8 cellular contexts compared by ENCODE assay signal in the genomic region with DNA sequence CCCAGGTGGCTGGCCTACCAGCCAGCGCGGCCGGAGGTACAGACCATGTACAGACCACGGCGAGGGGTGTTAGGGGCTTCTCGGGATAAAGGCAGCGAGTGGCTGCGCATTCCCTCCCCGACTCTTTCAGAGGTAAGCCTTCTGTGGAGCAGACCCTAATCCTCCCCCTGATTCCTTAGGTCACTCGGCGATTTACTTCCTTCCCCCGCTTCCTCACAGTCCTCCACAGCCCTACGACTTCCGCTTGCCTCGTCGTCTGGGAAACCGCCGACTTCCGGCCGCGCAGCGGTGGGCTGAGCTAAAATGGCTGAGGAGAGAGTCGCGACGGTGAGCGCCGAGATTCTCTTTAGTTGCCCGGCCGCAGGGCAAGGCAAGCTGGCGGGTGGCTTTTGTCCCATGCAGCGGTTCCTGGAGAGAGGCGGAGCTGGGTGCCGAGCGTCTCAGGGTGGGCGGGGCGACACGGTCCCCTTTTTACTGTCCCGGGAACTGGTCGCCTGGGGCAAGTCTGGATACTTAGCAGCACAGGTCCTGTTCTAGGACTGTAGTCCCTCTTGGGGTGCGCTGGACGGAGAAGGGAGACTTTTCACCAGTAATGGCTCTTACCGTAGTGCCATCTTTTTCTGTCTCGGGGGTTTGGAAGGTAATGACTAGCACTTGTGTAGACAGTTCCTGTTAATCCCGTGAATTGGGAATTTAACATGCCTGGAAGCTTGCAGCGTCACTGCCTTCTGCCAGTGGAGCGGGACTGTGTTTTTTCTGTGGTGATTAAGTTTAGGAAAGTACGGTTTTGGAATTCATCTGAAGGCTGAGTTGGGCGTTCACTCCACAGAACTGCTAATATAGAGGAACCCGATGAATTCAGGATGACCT. TPM values are rescaled to one million over a fixed set of nuclear protein-coding genes. Genes with fewer than 3 reads are reported as not detected.
DNase-seq lines count a peak whose midpoint lies in the region; ATAC-seq, FAIRE-seq and TF ChIP-seq lines count a peak whose summit lies in the region.

A gene with protein sequence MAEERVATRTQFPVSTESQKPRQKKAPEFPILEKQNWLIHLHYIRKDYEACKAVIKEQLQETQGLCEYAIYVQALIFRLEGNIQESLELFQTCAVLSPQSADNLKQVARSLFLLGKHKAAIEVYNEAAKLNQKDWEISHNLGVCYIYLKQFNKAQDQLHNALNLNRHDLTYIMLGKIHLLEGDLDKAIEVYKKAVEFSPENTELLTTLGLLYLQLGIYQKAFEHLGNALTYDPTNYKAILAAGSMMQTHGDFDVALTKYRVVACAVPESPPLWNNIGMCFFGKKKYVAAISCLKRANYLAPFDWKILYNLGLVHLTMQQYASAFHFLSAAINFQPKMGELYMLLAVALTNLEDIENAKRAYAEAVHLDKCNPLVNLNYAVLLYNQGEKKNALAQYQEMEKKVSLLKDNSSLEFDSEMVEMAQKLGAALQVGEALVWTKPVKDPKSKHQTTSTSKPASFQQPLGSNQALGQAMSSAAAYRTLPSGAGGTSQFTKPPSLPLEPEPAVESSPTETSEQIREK (plus strand): TSS at position 283 of the 870 bp plus-strand sequence. CDS start 21 bp downstream, at position 304.
A gene with protein sequence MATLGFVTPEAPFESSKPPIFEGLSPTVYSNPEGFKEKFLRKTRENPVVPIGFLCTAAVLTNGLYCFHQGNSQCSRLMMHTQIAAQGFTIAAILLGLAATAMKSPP (minus strand): TSS at position 258 of the 870 bp plus-strand sequence. CDS start 9,808 bp downstream, outside the sequence.

- peaks cover 7% of the 10 kb centered on the region for H3K4me1 ChIP-seq in HAP-1
- H3K4me1 ChIP-seq in pancreas: peaks cover 0 to 4% (median 0%) of the 10 kb centered on the region in 3 donors
- peaks cover 3 to 21% (median 9%) of the 10 kb centered on the region in 4 donors for H3K4me1 ChIP-seq in transverse colon

- H3K9me3 ChIP-seq in HAP-1: no peaks in the 10 kb centered on the region
- H3K9me3 ChIP-seq in pancreas: no peaks in the 10 kb centered on the region
- no peaks in the 10 kb centered on the region for H3K9me3 ChIP-seq in transverse colon

- intact Hi-C loops in pancreas (cut with DNase I) (no loop called here), transverse colon (cut with DNase I; ENCODE audit: low total_unique reads) (no loop called here)

- peak; percentile 79 for TF ChIP-seq POLR2A in transverse colon (IDR thresholded peaks at IDR 0.05)

- FAIRE-seq in pancreas (lab: Jason Lieb, UNC): no peak

- peak; percentile 94 to 99 (median 96) for ATAC-seq in pancreas

- in situ Hi-C loops in G401 (cut with HindIII; ENCODE audit: low sequenced_read_pairs): no loop called here
- in situ Hi-C loops in HAP-1 (cut with MboI; ENCODE audit: low sequenced_read_pairs): loop anchor here (25.0 kb wide), 1 partner anchor 1426 kb away; no protein-coding TSS in a partner anchor
- in situ Hi-C loops in transverse colon (cut with MboI; ENCODE audit: low pct_ligation_motif_present in 1 of 4, low pct_unique_long_range_greater_than_20kb in 1 of 4, low sequenced_read_pairs in 3 of 4): no loop called here

- peak within 1 kb of the TSS; percentile 45 for H3K4me3 ChIP-seq in HAP-1
- H3K4me3 ChIP-seq in pancreas: peak within 1 kb of the TSS; percentile 41 to 62 (median 53)
- H3K4me3 ChIP-seq in transverse colon: peak within 1 kb of the TSS; percentile 57 to 71 (median 60)

- H3K27me3 ChIP-seq in HAP-1 (ENCODE audit: low read depth) (no peaks in the 10 kb centered on the region), pancreas (no peaks in the 10 kb centered on the region), transverse colon (no peaks in the 10 kb centered on the region)

- 1% methylated on average over 49 of the region's 49 CpGs for WGBS in pancreas, 2 donors
- 0% methylated on average over 2 to 40 of the region's 49 CpGs for whole genome bisulfite sequencing in transverse colon (ENCODE audit: low coverage in 1 of 2), 2 donors

- TF ChIP-seq CTCF in pancreas (IDR thresholded peaks at IDR 0.05) (no peak), transverse colon (IDR thresholded peaks at IDR 0.05) (no peak)

- H3K36me3 ChIP-seq in HAP-1 (replicated peaks) (no peaks in the 10 kb centered on the region), pancreas (no peaks in the 10 kb centered on the region), transverse colon (no peaks in the 10 kb centered on the region)

- TF ChIP-seq EP300 in transverse colon (IDR thresholded peaks at IDR 0.05; ENCODE audit: low read depth): no peak

- H3K27ac ChIP-seq in pancreas: peak within 1 kb of the TSS; percentile 92 to 94 (median 94)
- H3K27ac ChIP-seq in transverse colon: peak within 1 kb of the TSS; percentile 93 to 94 (median 94)

- peak; percentile 90 for DNase-seq in G401 (ENCODE audit: low spot score)
- DNase-seq in HAP-1 (ENCODE audit: low spot score in 2 of 2): peak; percentile 100
- peak; percentile 97 for DNase-seq in NAMALWA (ENCODE audit: low spot score)
- peak; percentile 80 for DNase-seq in activated effector memory CD4-positive, alpha-beta T cell treated with Interleukin-2 at 50 U/mL for 16 hours
- peak; percentile 80 for DNase-seq in globus pallidus (ENCODE audit: low spot score)
- peak; percentile 86 to 94 (median 90) for DNase-seq in pancreas
- peak; percentile 92 for DNase-seq in transverse colon
- no peak for DNase-seq in NCI-H1694 treated with DMSO at 0.1 percent for 48 hours (lab: John Stamatoyannopoulos, UW)

RNA-seq across cellular contexts. Expression of the first gene that starts in this region (rescaled TPM):
- total RNA-seq in G401 (2014; rRNA removed; shearing (Covaris generic)): 23.4 and 34.5 TPM in 2 replicates
- total RNA-seq in pancreas (10 to 100 TPM in 4 of 6 donors, 1 to 10 TPM in 2; 9.0 to 15.1 (median 10.4) TPM), transverse colon (10 to 100 TPM in 3 of 4 donors, 1 to 10 TPM in 1; 9.2 to 21.3 (median 19.2) TPM)
- polyA plus RNA-seq in pancreas: 10 to 100 TPM in 1 of 2 donors, 1 to 10 TPM in 1; 8.6 to 19.2 TPM

RNA-seq across cellular contexts. Expression of the second gene that starts in this region (rescaled TPM):
- not detected in 2 replicates for total RNA-seq in G401 (2014; rRNA removed; shearing (Covaris generic))
- under 1 TPM in 1 of 6 donors, not detected in 5; 0.12 TPM for total RNA-seq in pancreas
- not detected for polyA plus RNA-seq in pancreas
- total RNA-seq in transverse colon: not detected
